14 cellular contexts compared by ENCODE assay signal in the genomic region with DNA sequence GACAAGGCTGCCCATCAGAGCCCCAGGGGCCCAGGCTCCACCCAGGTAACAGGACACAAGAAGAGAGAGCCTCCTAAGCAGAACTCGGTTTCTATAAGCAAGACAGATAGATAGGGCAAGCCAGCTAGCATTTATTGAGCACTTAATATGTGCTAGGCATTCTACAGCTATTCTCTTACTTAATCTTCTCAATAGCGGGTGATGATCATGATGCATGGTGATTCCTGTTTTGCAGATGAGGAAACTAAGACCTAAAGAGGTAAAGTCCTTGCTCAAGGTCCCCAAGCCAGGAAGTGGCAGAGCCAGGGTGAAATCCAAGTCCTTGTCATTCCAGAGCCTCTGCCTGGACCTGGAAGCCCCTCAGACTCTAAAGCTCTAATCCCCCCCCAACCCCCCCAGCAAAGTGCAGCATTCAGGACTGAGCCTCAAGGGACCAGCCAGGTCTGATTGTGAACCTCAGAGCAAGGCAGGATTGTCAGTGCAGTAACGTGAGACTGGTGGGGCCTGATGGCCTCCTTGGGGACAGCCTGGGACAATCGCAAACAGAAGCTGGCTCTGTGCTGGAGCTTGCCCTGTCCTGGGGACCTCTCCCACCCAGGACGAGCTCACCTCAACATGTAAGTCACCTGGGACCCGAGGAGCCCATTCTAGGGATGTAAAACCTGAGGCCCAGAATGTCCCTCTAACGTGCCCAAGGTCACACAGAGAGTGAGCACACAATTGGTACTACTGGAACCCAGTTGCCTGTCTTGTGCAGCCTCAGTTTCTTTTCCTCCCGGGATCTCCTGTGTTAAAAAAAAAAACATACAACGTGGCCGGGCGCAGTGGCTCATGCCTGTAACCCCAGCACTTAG. TPM values are rescaled to one million over a fixed set of nuclear protein-coding genes. Genes with fewer than 3 reads are reported as not detected.
"Had no signal": no experiment of that assay in that cellular context is flagged by ENCODE, and none has a peak within 500 bp of the region (broad histone marks: within the 10 kb centered on the region; RNA-seq: fewer than 3 reads in every experiment).

No MANE protein-coding gene starts in this region.

- ATAC-seq: activated CD8-positive, alpha-beta memory T cell treated with anti-CD3 and anti-CD28 coated beads, Interleukin-2, amount 10 ng/mL, durations not matched to agents 7 days and 5 days; activated T-cell treated with anti-CD3 and anti-CD28 coated beads, Interleukin-2, amount 50 U/mL, for 4 hours; effector memory CD8-positive, alpha-beta T cell; naive thymus-derived CD8-positive, alpha-beta T cell had no signal

- H3K27ac ChIP-seq: brain microvascular endothelial cell had no signal

- H3K4me3 ChIP-seq: mucosa of descending colon, transverse colon had no signal

- H3K27ac Mint-ChIP-seq: activated CD8-positive, alpha-beta memory T cell treated with anti-CD3 and anti-CD28 coated beads, Interleukin-2, amount 10 ng/mL, durations not matched to agents 7 days and 5 days; activated naive CD8-positive, alpha-beta T cell; dendritic cell treated with granulocyte-macrophage colony-stimulating factor and Interleukin-4, amounts not matched to agents 40 ng/mL and 50 ng/mL, for 4 days; effector memory CD8-positive, alpha-beta T cell had no signal

- H3K9me3 ChIP-seq: mucosa of descending colon, transverse colon had no signal

- H3K27me3 ChIP-seq: brain microvascular endothelial cell, transverse colon had no signal

- H3K9me3 Mint-ChIP-seq: activated T-cell treated with anti-CD3 and anti-CD28 coated beads, Interleukin-2, amount 50 U/mL, for 4 hours; dendritic cell treated with granulocyte-macrophage colony-stimulating factor and Interleukin-4, amounts not matched to agents 40 ng/mL and 50 ng/mL, for 4 days; effector memory CD8-positive, alpha-beta T cell had no signal

- H3K36me3 Mint-ChIP-seq: activated CD8-positive, alpha-beta memory T cell treated with anti-CD3 and anti-CD28 coated beads, Interleukin-2, amount 10 ng/mL, durations not matched to agents 7 days and 5 days; activated naive CD8-positive, alpha-beta T cell had no signal

- DNase-seq: activated CD4-positive, alpha-beta T cell treated with anti-CD3 and anti-CD28 coated beads, Interleukin-2, amount 50 U/mL, for 4 hours; activated CD8-positive, alpha-beta memory T cell treated with anti-CD3 and anti-CD28 coated beads, Interleukin-2, amount 10 ng/mL, durations not matched to agents 7 days and 5 days; activated gamma-delta T cell; activated T-cell treated with anti-CD3 and anti-CD28 coated beads, Interleukin-2, amount 50 U/mL, for 4 hours; brain microvascular endothelial cell; cerebellar nuclear complex; effector memory CD8-positive, alpha-beta T cell; naive thymus-derived CD8-positive, alpha-beta T cell; occipital lobe had no signal

- H3K4me3 Mint-ChIP-seq: activated CD8-positive, alpha-beta memory T cell treated with anti-CD3 and anti-CD28 coated beads, Interleukin-2, amount 10 ng/mL, durations not matched to agents 7 days and 5 days; activated naive CD8-positive, alpha-beta T cell; activated T-cell treated with anti-CD3 and anti-CD28 coated beads, Interleukin-2, amount 50 U/mL, for 4 hours; dendritic cell treated with granulocyte-macrophage colony-stimulating factor and Interleukin-4, amounts not matched to agents 40 ng/mL and 50 ng/mL, for 4 days; effector memory CD8-positive, alpha-beta T cell; naive thymus-derived CD8-positive, alpha-beta T cell had no signal

- H3K36me3 ChIP-seq: brain microvascular endothelial cell, transverse colon had no signal

- H3K27me3 Mint-ChIP-seq: activated CD8-positive, alpha-beta memory T cell treated with anti-CD3 and anti-CD28 coated beads, Interleukin-2, amount 10 ng/mL, durations not matched to agents 7 days and 5 days; activated naive CD8-positive, alpha-beta T cell; effector memory CD8-positive, alpha-beta T cell had no signal

RNA-seq across cellular contexts. Expression of gene PTGIS, which starts 48.4 kb away (rescaled TPM):
- total RNA-seq: epithelial cell of proximal tubule; naive thymus-derived CD8-positive, alpha-beta T cell had no signal
- polyA plus RNA-seq: naive thymus-derived CD8-positive, alpha-beta T cell had no signal
